19 cellular contexts compared by ENCODE assay signal in the genomic region with DNA sequence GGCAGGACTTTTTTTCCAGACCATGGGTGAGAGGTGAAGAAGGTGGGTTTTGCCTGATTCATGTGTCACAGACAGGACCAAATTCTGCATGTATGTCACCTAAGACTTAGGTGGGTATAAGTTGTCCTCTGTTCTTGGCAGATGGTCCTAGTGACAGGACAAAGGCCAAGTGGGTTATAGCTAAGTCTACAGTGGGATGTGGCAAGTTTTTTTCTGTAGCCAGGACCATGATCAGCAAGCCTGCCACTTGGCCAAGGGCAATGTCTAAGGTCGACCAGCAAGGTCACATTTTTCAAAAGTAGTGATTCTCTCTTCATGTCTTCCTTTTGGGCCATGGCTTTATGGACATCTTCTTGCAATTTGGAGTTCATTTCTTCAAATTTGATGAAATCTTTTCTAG. TPM values are rescaled to one million over a fixed set of nuclear protein-coding genes. Genes with fewer than 3 reads are reported as not detected.
A peak's percentile ranks its signal among the peaks of the same experiment; 100 is the strongest.
DNase-seq lines count a peak whose midpoint lies in the region; ATAC-seq, FAIRE-seq and TF ChIP-seq lines count a peak whose summit lies in the region.
"Had no signal": no experiment of that assay in that cellular context is flagged by ENCODE, and none has a peak within 500 bp of the region (broad histone marks: within the 10 kb centered on the region; RNA-seq: fewer than 3 reads in every experiment).

No MANE protein-coding gene starts in this region.

- H3K4me2 ChIP-seq in HepG2 (ENCODE audit: low read depth, low read length), result no peak overlapping the region
- H3K4me2 ChIP-seq: KMS-11 had no signal

- H3K9ac ChIP-seq in HepG2 (ENCODE audit: insufficient read depth, low read depth, low read length), result no peak overlapping the region
- H3K9ac ChIP-seq: BLaER1 treated with 17β-estradiol and CSF1 and Interleukin-3, amounts not matched to agents 10 nM and 100 nM; KMS-11 had no signal

- intact Hi-C loops in activated CD4-positive, alpha-beta T cell treated with anti-CD3 and anti-CD28 coated beads for 36 hours (cut with DNase I, micrococcal nuclease), result no loop called here
- intact Hi-C loops in activated T-helper 1 cell treated with anti-CD3 and anti-CD28 coated beads, Interleukin-12 subunit alpha, Interleukin-12 subunit beta, Interleukin-2, Interleukin-4 antibody, amounts not matched to agents 30 ng/mL and 10 ng/mL and 1 ng/mL, durations not matched to agents 14 hours and 24 hours and 36 hours (cut with micrococcal nuclease), result no loop called here
- intact Hi-C loops in HepG2 (cut with micrococcal nuclease; ENCODE audit: unreplicated experiment), result no loop called here

- no peaks in the 10 kb centered on the region for H4K20me1 ChIP-seq in HepG2 (ENCODE audit: insufficient read depth, low read length)

- TF ChIP-seq RAD21 in HepG2 (CRISPR knock-in tag; IDR thresholded peaks at IDR 0.05), result no peak

- no peak for ATAC-seq in activated CD4-positive, alpha-beta T cell treated with anti-CD3 and anti-CD28 coated beads for 36 hours
- no peak for ATAC-seq in CD4-positive, CD25-positive, alpha-beta regulatory T cell (ENCODE audit: low read depth in 2 of 2)
- ATAC-seq in HepG2, result no peak
- no peak for ATAC-seq in GM18511 (IDR thresholded peaks at IDR 0.05; ENCODE audit: unreplicated experiment)
- ATAC-seq: PC-3 had no signal

- peaks cover 40% of the 10 kb centered on the region for H3K9me3 Mint-ChIP-seq in activated CD4-positive, alpha-beta T cell treated with anti-CD3 and anti-CD28 coated beads for 36 hours (ENCODE audit: low read depth)
- H3K9me3 Mint-ChIP-seq in CD4-positive, CD25-positive, alpha-beta regulatory T cell, result peaks cover 3 to 63% (median 29%) of the 10 kb centered on the region in 7 donors
- H3K9me3 Mint-ChIP-seq in activated T-helper 1 cell treated with anti-CD3 and anti-CD28 coated beads, Interleukin-12 subunit alpha, Interleukin-12 subunit beta, Interleukin-2, Interleukin-4 antibody, amounts not matched to agents 30 ng/mL and 10 ng/mL and 1 ng/mL, durations not matched to agents 14 hours and 24 hours and 36 hours, result peaks cover 91% of the 10 kb centered on the region

- BruUV-seq in HepG2 (replicated peaks; lab: Mats Ljungman, UMichigan), result no TSS peak

- H3K4me1 ChIP-seq in CD4-positive, CD25-positive, alpha-beta regulatory T cell (ENCODE audit: control insufficient read depth, insufficient read depth, low read length, poor library complexity, severe bottlenecking), result no peaks in the 10 kb centered on the region
- H3K4me1 ChIP-seq in HepG2 (ENCODE audit: insufficient read depth, low read length), result no peaks in the 10 kb centered on the region

- CTCF ChIA-PET in activated CD4-positive, alpha-beta T cell treated with anti-CD3 and anti-CD28 coated beads for 36 hours (lab: Charles Lee), result interaction anchor here (0.8 kb wide), 1 partner anchor 25 kb away, joined by 3 read pairs; no protein-coding TSS in a partner anchor
- CTCF ChIA-PET in HepG2 (lab: Yijun Ruan, JAX; ENCODE audit: low intra/inter-chr PET ratio, low total read pairs), result no interaction called here

- H3K4me3 Mint-ChIP-seq in activated CD4-positive, alpha-beta T cell treated with anti-CD3 and anti-CD28 coated beads for 36 hours, result no peak overlapping the region
- no peak overlapping the region for H3K4me3 Mint-ChIP-seq in CD4-positive, CD25-positive, alpha-beta regulatory T cell
- no peak overlapping the region for H3K4me3 Mint-ChIP-seq in activated T-helper 1 cell treated with anti-CD3 and anti-CD28 coated beads, Interleukin-12 subunit alpha, Interleukin-12 subunit beta, Interleukin-2, Interleukin-4 antibody, amounts not matched to agents 30 ng/mL and 10 ng/mL and 1 ng/mL, durations not matched to agents 14 hours and 24 hours and 36 hours

- in situ Hi-C loops in HepG2 (cut with HindIII; ENCODE audit: extremely low pct_ligation_motif_present, low pct_unique_long_range_greater_than_20kb), result no loop called here
- in situ Hi-C loops in G401 (cut with HindIII; ENCODE audit: low sequenced_read_pairs), result no loop called here

- peaks cover 27% of the 10 kb centered on the region for H3K79me2 ChIP-seq in HepG2 (ENCODE audit: insufficient read depth, low read length)

- TF ChIP-seq EP300 in HepG2 (IDR thresholded peaks at IDR 0.05; ENCODE audit: low read depth in 2 of 2, low read length in 2 of 2), result no peak
- no peak for TF ChIP-seq EP300 in HepG2 (CRISPR knock-in tag; IDR thresholded peaks at IDR 0.05; ENCODE audit: borderline replicate concordance)

- POLR2A ChIA-PET in activated CD4-positive, alpha-beta T cell treated with anti-CD3 and anti-CD28 coated beads for 36 hours (lab: Charles Lee), result no interaction called here
- POLR2A ChIA-PET in HepG2 (lab: Yijun Ruan, JAX), result no interaction called here

- H3K36me3 ChIP-seq in CD4-positive, CD25-positive, alpha-beta regulatory T cell (ENCODE audit: control insufficient read depth, insufficient read depth, low read length), result peaks cover 99% of the 10 kb centered on the region
- peaks cover 29 to 76% of the 10 kb centered on the region in 2 experiments for H3K36me3 ChIP-seq in HepG2 (replicated peaks in 1 of 2; ENCODE audit: control insufficient read depth in 1 of 2, insufficient read depth in 2 of 2, low read length in 2 of 2)

- no peak overlapping the region for H3K27ac ChIP-seq in CD4-positive, CD25-positive, alpha-beta regulatory T cell (ENCODE audit: insufficient read depth, low read length, poor library complexity, severe bottlenecking)
- no peak overlapping the region for H3K27ac ChIP-seq in HepG2 (ENCODE audit: extremely low read length, insufficient read depth, low read length)
- H3K27ac ChIP-seq: 22Rv1; BLaER1 treated with 17β-estradiol and CSF1 and Interleukin-3, amounts not matched to agents 10 nM and 100 nM; KMS-11 had no signal

- H3K27me3 Mint-ChIP-seq in activated CD4-positive, alpha-beta T cell treated with anti-CD3 and anti-CD28 coated beads for 36 hours, result no peaks in the 10 kb centered on the region
- H3K27me3 Mint-ChIP-seq in CD4-positive, CD25-positive, alpha-beta regulatory T cell, result no peaks in the 10 kb centered on the region
- no peaks in the 10 kb centered on the region for H3K27me3 Mint-ChIP-seq in activated T-helper 1 cell treated with anti-CD3 and anti-CD28 coated beads, Interleukin-12 subunit alpha, Interleukin-12 subunit beta, Interleukin-2, Interleukin-4 antibody, amounts not matched to agents 30 ng/mL and 10 ng/mL and 1 ng/mL, durations not matched to agents 14 hours and 24 hours and 36 hours (ENCODE audit: insufficient read depth)

- no peaks in the 10 kb centered on the region for H3K27me3 ChIP-seq in CD4-positive, CD25-positive, alpha-beta regulatory T cell (ENCODE audit: control insufficient read depth, insufficient read depth, low read length)
- H3K27me3 ChIP-seq in HepG2 (ENCODE audit: control insufficient read depth in 1 of 2, insufficient read depth in 2 of 2, low read length in 2 of 2), result no peaks in the 10 kb centered on the region
- H3K27me3 ChIP-seq: BLaER1 treated with 17β-estradiol and CSF1 and Interleukin-3, amounts not matched to agents 10 nM and 100 nM had no signal

- TF ChIP-seq POLR2A in HepG2 (IDR thresholded peaks at IDR 0.05; ENCODE audit: insufficient read depth in 1 of 2, low read depth in 2 of 2, low read length in 2 of 2), result no peak

- 95% methylated on average over 1 of the region's 1 CpG for WGBS in HepG2 (ENCODE audit: low lambda C conversion rate)

- no peak for DNase-seq in activated CD4-positive, alpha-beta T cell treated with anti-CD3 and anti-CD28 coated beads for 36 hours
- no peak for DNase-seq in activated CD4-positive, alpha-beta T cell treated with anti-CD3 and anti-CD28 coated beads, Interleukin-2, amount 50 U/mL, for 4 hours
- DNase-seq in CD4-positive, CD25-positive, alpha-beta regulatory T cell, result no peak
- DNase-seq in activated T-helper 1 cell treated with anti-CD3 and anti-CD28 coated beads, Interleukin-12 subunit alpha, Interleukin-12 subunit beta, Interleukin-2, Interleukin-4 antibody, amounts not matched to agents 30 ng/mL and 10 ng/mL and 1 ng/mL, durations not matched to agents 14 hours and 24 hours and 36 hours (ENCODE audit: low spot score), result no peak
- DNase-seq in HepG2 (ENCODE audit: low spot score), result no peak
- DNase-seq in G401 (ENCODE audit: low spot score), result no peak
- no peak for DNase-seq in GM19240 (ENCODE audit: insufficient read length, low spot score)
- DNase-seq: Calu3, DMS79, NCI-H1092 treated with DMSO at 0.1 percent for 48 hours, NCI-H1694, NCI-H345, PC-3 had no signal

- H3K9me3 ChIP-seq in CD4-positive, CD25-positive, alpha-beta regulatory T cell (ENCODE audit: control insufficient read depth in 2 of 2, low read length in 2 of 2), result peaks cover 66 to 85% of the 10 kb centered on the region in 2 experiments
- peaks cover 42% of the 10 kb centered on the region for H3K9me3 ChIP-seq in HepG2 (ENCODE audit: low read length)

- H3K4me1 Mint-ChIP-seq in activated CD4-positive, alpha-beta T cell treated with anti-CD3 and anti-CD28 coated beads for 36 hours, result peaks cover 63% of the 10 kb centered on the region
- peaks cover 23 to 54% (median 34%) of the 10 kb centered on the region in 4 donors for H3K4me1 Mint-ChIP-seq in CD4-positive, CD25-positive, alpha-beta regulatory T cell
- peaks cover 29% of the 10 kb centered on the region for H3K4me1 Mint-ChIP-seq in activated T-helper 1 cell treated with anti-CD3 and anti-CD28 coated beads, Interleukin-12 subunit alpha, Interleukin-12 subunit beta, Interleukin-2, Interleukin-4 antibody, amounts not matched to agents 30 ng/mL and 10 ng/mL and 1 ng/mL, durations not matched to agents 14 hours and 24 hours and 36 hours (ENCODE audit: low read depth)

- H3K36me3 Mint-ChIP-seq in activated CD4-positive, alpha-beta T cell treated with anti-CD3 and anti-CD28 coated beads for 36 hours (ENCODE audit: low read depth), result peaks cover 98% of the 10 kb centered on the region
- peaks cover 95% of the 10 kb centered on the region for H3K36me3 Mint-ChIP-seq in CD4-positive, CD25-positive, alpha-beta regulatory T cell
- H3K36me3 Mint-ChIP-seq in activated T-helper 1 cell treated with anti-CD3 and anti-CD28 coated beads, Interleukin-12 subunit alpha, Interleukin-12 subunit beta, Interleukin-2, Interleukin-4 antibody, amounts not matched to agents 30 ng/mL and 10 ng/mL and 1 ng/mL, durations not matched to agents 14 hours and 24 hours and 36 hours (ENCODE audit: low read depth), result peaks cover 98% of the 10 kb centered on the region

- H2AFZ ChIP-seq in HepG2 (ENCODE audit: low read length), result no peak overlapping the region

- peak overlapping the region; percentile 55 for H3K27ac Mint-ChIP-seq in activated CD4-positive, alpha-beta T cell treated with anti-CD3 and anti-CD28 coated beads for 36 hours
- H3K27ac Mint-ChIP-seq in CD4-positive, CD25-positive, alpha-beta regulatory T cell, result peak overlapping the region in 2 of 3 donors; percentile 36 to 38
- peak overlapping the region; percentile 44 for H3K27ac Mint-ChIP-seq in activated T-helper 1 cell treated with anti-CD3 and anti-CD28 coated beads, Interleukin-12 subunit alpha, Interleukin-12 subunit beta, Interleukin-2, Interleukin-4 antibody, amounts not matched to agents 30 ng/mL and 10 ng/mL and 1 ng/mL, durations not matched to agents 14 hours and 24 hours and 36 hours

- no peak overlapping the region for H3K4me3 ChIP-seq in CD4-positive, CD25-positive, alpha-beta regulatory T cell (ENCODE audit: low read depth, low read length)
- H3K4me3 ChIP-seq in HepG2 (replicated peaks in 1 of 3; ENCODE audit: insufficient read depth in 1 of 3, low read depth in 2 of 3, low read length in 3 of 3), result no peak overlapping the region

- no peak for TF ChIP-seq CTCF in HepG2 (CRISPR knock-in tag; IDR thresholded peaks at IDR 0.05)

- FAIRE-seq in HepG2 (lab: Jason Lieb, UNC), result no peak
- FAIRE-seq: G401.6, H1 had no signal

RNA-seq across cellular contexts. Expression of a gene that starts 20.2 kb away (rescaled TPM):
- 10 to 100 TPM; 61.9 to 64.9 TPM for total RNA-seq in activated CD4-positive, alpha-beta T cell treated with anti-CD3 and anti-CD28 coated beads for 36 hours
- total RNA-seq in CD4-positive, CD25-positive, alpha-beta regulatory T cell, result 71.3 TPM
- polyA plus RNA-seq in CD4-positive, CD25-positive, alpha-beta regulatory T cell, result 10 to 100 TPM; 13.9 to 18.8 (median 15.9) TPM
- total RNA-seq in activated T-helper 1 cell treated with anti-CD3 and anti-CD28 coated beads, Interleukin-12 subunit alpha, Interleukin-12 subunit beta, Interleukin-2, Interleukin-4 antibody, amounts not matched to agents 30 ng/mL and 10 ng/mL and 1 ng/mL, durations not matched to agents 14 hours and 24 hours and 36 hours, result 93.9 and 98.9 TPM in 2 replicates
- total RNA-seq in HepG2 (2016; rRNA removed; fragmentation: Illumina TruSeq; extraction: Trizol), result 30.0 and 42.4 TPM in 2 replicates
- 4.5 and 5.7 TPM in 2 replicates for total RNA-seq in HepG2 (2016; cell fraction: cytosol; rRNA removed; fragmentation: Illumina TruSeq; extraction: Trizol; ENCODE audit: low read depth)
- total RNA-seq in HepG2 (2016; cell fraction: insoluble cytoplasmic fraction; rRNA removed; fragmentation: Illumina TruSeq; extraction: Trizol), result 30.7 and 43.3 TPM in 2 replicates
- 13.3 and 16.9 TPM in 2 replicates for total RNA-seq in HepG2 (2016; cell fraction: membrane; rRNA removed; fragmentation: Illumina TruSeq; extraction: Trizol)
- total RNA-seq in HepG2 (2016; cell fraction: nucleus; rRNA removed; fragmentation: Illumina TruSeq; extraction: Trizol), result 42.2 and 42.5 TPM in 2 replicates
- 3.0 and 3.1 TPM in 2 replicates for polyA plus RNA-seq in HepG2 (2011; rRNA removed)
- 1.4 and 2.0 TPM in 2 replicates for polyA plus RNA-seq in HepG2 (2011; cell fraction: cytosol; rRNA removed)
- 3.2 and 3.3 TPM in 2 replicates for polyA plus RNA-seq in HepG2 (2011; cell fraction: nucleus; rRNA removed)
- 6.3 and 7.1 TPM in 2 replicates for polyA plus RNA-seq in HepG2 (2012)
- 1.0 and 1.2 TPM in 2 replicates for polyA plus RNA-seq in HepG2 (2016; cell fraction: cytosol; fragmentation: Illumina TruSeq; extraction: Trizol; ENCODE audit: low read depth)
- polyA plus RNA-seq in HepG2 (2016; cell fraction: insoluble cytoplasmic fraction; fragmentation: Illumina TruSeq; extraction: Trizol; ENCODE audit: low read depth), result 22.9 and 26.2 TPM in 2 replicates
- 3.2 and 3.4 TPM in 2 replicates for polyA plus RNA-seq in HepG2 (2016; cell fraction: membrane; fragmentation: Illumina TruSeq; extraction: Trizol; ENCODE audit: low read depth)
- 15.0 and 18.6 TPM in 2 replicates for polyA plus RNA-seq in HepG2 (2016; cell fraction: nucleus; fragmentation: Illumina TruSeq; extraction: Trizol; ENCODE audit: insufficient read depth, low read depth)
- polyA minus RNA-seq in HepG2 (2011; rRNA and poly(A)+ RNA removed; ENCODE audit: low replicate concordance), result 6.5 and 9.1 TPM in 2 replicates
- 6.2 and 8.1 TPM in 2 replicates for polyA minus RNA-seq in HepG2 (2011; cell fraction: cytosol; rRNA and poly(A)+ RNA removed)
- polyA minus RNA-seq in HepG2 (2011; cell fraction: nucleus; rRNA and poly(A)+ RNA removed), result 40.3 and 44.5 TPM in 2 replicates
- total RNA-seq in G401 (2014; rRNA removed; shearing (Covaris generic)), result 14.0 and 19.6 TPM in 2 replicates
